1 cellular context compared by ENCODE assay signal in the genomic region with DNA sequence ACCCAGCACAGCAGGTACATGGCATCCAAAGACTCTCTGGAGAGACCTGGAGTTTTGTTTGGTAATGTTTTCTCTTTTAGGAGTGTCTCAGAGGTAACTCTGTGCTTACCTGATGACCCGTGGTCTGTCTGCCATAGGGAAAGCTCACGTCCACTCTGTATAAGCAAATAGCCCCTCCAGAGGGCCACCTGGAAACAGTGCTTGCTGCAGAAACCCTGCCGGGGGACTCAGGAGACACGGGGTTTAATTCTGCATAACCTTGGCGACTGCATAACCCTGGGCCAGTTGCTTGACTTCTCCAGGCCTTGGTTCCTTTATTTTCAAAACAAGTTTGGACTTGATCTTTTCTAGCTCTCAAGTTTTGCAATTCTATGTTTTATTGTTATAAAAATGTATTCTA.
TF ChIP-seq lines count a peak whose summit lies in the region.

No MANE protein-coding gene starts in this region.

TF ChIP-seq in WTC11, 78 proteins besides CTCF, POLR2A, EP300 and RAD21 (continued from another document):
- TF ChIP-seq, protein P1, sequence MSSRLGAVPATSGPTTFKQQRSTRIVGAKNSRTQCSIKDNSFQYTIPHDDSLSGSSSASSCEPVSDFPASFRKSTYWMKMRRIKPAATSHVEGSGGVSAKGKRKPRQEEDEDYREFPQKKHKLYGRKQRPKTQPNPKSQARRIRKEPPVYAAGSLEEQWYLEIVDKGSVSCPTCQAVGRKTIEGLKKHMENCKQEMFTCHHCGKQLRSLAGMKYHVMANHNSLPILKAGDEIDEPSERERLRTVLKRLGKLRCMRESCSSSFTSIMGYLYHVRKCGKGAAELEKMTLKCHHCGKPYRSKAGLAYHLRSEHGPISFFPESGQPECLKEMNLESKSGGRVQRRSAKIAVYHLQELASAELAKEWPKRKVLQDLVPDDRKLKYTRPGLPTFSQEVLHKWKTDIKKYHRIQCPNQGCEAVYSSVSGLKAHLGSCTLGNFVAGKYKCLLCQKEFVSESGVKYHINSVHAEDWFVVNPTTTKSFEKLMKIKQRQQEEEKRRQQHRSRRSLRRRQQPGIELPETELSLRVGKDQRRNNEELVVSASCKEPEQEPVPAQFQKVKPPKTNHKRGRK (CRISPR knock-in tag; IDR thresholded peaks at IDR 0.05; ENCODE audit: borderline replicate concordance): no peak
- TF ChIP-seq, protein P2, sequence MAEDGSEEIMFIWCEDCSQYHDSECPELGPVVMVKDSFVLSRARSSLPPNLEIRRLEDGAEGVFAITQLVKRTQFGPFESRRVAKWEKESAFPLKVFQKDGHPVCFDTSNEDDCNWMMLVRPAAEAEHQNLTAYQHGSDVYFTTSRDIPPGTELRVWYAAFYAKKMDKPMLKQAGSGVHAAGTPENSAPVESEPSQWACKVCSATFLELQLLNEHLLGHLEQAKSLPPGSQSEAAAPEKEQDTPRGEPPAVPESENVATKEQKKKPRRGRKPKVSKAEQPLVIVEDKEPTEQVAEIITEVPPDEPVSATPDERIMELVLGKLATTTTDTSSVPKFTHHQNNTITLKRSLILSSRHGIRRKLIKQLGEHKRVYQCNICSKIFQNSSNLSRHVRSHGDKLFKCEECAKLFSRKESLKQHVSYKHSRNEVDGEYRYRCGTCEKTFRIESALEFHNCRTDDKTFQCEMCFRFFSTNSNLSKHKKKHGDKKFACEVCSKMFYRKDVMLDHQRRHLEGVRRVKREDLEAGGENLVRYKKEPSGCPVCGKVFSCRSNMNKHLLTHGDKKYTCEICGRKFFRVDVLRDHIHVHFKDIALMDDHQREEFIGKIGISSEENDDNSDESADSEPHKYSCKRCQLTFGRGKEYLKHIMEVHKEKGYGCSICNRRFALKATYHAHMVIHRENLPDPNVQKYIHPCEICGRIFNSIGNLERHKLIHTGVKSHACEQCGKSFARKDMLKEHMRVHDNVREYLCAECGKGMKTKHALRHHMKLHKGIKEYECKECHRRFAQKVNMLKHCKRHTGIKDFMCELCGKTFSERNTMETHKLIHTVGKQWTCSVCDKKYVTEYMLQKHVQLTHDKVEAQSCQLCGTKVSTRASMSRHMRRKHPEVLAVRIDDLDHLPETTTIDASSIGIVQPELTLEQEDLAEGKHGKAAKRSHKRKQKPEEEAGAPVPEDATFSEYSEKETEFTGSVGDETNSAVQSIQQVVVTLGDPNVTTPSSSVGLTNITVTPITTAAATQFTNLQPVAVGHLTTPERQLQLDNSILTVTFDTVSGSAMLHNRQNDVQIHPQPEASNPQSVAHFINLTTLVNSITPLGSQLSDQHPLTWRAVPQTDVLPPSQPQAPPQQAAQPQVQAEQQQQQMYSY (CRISPR knock-in tag; IDR thresholded peaks at IDR 0.05): no peak
- TF ChIP-seq, protein P3, sequence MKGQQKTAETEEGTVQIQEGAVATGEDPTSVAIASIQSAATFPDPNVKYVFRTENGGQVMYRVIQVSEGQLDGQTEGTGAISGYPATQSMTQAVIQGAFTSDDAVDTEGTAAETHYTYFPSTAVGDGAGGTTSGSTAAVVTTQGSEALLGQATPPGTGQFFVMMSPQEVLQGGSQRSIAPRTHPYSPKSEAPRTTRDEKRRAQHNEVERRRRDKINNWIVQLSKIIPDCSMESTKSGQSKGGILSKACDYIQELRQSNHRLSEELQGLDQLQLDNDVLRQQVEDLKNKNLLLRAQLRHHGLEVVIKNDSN (CRISPR knock-in tag; IDR thresholded peaks at IDR 0.05): no peak
- TF ChIP-seq ETV6 (CRISPR knock-in tag; IDR thresholded peaks at IDR 0.05) (no peak), TEAD1 (CRISPR knock-in tag; IDR thresholded peaks at IDR 0.05) (no peak), OVOL2 (CRISPR knock-in tag; IDR thresholded peaks at IDR 0.05; ENCODE audit: borderline replicate concordance) (no peak)
- TF ChIP-seq, protein P4, sequence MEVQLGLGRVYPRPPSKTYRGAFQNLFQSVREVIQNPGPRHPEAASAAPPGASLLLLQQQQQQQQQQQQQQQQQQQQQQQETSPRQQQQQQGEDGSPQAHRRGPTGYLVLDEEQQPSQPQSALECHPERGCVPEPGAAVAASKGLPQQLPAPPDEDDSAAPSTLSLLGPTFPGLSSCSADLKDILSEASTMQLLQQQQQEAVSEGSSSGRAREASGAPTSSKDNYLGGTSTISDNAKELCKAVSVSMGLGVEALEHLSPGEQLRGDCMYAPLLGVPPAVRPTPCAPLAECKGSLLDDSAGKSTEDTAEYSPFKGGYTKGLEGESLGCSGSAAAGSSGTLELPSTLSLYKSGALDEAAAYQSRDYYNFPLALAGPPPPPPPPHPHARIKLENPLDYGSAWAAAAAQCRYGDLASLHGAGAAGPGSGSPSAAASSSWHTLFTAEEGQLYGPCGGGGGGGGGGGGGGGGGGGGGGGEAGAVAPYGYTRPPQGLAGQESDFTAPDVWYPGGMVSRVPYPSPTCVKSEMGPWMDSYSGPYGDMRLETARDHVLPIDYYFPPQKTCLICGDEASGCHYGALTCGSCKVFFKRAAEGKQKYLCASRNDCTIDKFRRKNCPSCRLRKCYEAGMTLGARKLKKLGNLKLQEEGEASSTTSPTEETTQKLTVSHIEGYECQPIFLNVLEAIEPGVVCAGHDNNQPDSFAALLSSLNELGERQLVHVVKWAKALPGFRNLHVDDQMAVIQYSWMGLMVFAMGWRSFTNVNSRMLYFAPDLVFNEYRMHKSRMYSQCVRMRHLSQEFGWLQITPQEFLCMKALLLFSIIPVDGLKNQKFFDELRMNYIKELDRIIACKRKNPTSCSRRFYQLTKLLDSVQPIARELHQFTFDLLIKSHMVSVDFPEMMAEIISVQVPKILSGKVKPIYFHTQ (CRISPR knock-in tag; IDR thresholded peaks at IDR 0.05): no peak
- TF ChIP-seq, protein P5, sequence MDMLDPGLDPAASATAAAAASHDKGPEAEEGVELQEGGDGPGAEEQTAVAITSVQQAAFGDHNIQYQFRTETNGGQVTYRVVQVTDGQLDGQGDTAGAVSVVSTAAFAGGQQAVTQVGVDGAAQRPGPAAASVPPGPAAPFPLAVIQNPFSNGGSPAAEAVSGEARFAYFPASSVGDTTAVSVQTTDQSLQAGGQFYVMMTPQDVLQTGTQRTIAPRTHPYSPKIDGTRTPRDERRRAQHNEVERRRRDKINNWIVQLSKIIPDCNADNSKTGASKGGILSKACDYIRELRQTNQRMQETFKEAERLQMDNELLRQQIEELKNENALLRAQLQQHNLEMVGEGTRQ (CRISPR knock-in tag; IDR thresholded peaks at IDR 0.05): no peak
